Comparison of ENCODE assay signal across 1 cellular context in genomic region chr1:201326710-201327109, GRCh38.
A peak's percentile ranks its signal among the peaks of the same experiment; 100 is the strongest.
TF ChIP-seq lines count a peak whose summit lies in the region.

No MANE protein-coding gene starts in this region.

TF ChIP-seq in K562, 482 proteins besides CTCF, POLR2A, EP300 and RAD21:
- TF ChIP-seq CHD2 (IDR thresholded peaks at IDR 0.05; ENCODE audit: low read depth, low read length), result no peak
- peak; percentile 59; the same call in 1 of the 2 replicates for TF ChIP-seq SPI1 (IDR thresholded peaks at IDR 0.05; ENCODE audit: borderline replicate concordance, low read depth, low read length)
